In the genomic region with DNA sequence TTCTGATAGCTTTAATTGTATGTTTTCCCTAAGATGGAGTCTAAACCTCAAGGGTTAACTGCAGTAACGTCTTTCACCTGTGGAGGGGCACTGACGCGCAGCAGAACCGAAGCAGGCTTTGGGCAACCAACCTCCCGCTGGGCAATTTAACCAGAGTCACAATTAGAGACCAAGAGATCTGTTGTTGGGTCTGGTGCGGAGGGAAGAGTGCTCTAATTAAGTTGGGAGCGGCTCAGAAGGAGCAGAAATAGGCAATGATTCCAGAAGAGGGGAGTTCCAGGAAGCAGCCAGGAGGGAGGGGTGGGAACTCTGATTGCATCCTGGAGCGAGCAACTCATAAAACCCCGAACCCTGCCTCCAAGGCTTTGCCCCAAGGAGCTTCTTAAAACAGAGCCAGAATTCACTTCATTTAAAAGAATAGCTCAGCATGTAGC, we compare ENCODE assay signal across 1 cellular context.
TF ChIP-seq lines count a peak whose summit lies in the region.

No MANE protein-coding gene starts in this region.

TF ChIP-seq in H1, 55 proteins besides CTCF, POLR2A, EP300 and RAD21 (continued from another document):
- TF ChIP-seq, protein P1, sequence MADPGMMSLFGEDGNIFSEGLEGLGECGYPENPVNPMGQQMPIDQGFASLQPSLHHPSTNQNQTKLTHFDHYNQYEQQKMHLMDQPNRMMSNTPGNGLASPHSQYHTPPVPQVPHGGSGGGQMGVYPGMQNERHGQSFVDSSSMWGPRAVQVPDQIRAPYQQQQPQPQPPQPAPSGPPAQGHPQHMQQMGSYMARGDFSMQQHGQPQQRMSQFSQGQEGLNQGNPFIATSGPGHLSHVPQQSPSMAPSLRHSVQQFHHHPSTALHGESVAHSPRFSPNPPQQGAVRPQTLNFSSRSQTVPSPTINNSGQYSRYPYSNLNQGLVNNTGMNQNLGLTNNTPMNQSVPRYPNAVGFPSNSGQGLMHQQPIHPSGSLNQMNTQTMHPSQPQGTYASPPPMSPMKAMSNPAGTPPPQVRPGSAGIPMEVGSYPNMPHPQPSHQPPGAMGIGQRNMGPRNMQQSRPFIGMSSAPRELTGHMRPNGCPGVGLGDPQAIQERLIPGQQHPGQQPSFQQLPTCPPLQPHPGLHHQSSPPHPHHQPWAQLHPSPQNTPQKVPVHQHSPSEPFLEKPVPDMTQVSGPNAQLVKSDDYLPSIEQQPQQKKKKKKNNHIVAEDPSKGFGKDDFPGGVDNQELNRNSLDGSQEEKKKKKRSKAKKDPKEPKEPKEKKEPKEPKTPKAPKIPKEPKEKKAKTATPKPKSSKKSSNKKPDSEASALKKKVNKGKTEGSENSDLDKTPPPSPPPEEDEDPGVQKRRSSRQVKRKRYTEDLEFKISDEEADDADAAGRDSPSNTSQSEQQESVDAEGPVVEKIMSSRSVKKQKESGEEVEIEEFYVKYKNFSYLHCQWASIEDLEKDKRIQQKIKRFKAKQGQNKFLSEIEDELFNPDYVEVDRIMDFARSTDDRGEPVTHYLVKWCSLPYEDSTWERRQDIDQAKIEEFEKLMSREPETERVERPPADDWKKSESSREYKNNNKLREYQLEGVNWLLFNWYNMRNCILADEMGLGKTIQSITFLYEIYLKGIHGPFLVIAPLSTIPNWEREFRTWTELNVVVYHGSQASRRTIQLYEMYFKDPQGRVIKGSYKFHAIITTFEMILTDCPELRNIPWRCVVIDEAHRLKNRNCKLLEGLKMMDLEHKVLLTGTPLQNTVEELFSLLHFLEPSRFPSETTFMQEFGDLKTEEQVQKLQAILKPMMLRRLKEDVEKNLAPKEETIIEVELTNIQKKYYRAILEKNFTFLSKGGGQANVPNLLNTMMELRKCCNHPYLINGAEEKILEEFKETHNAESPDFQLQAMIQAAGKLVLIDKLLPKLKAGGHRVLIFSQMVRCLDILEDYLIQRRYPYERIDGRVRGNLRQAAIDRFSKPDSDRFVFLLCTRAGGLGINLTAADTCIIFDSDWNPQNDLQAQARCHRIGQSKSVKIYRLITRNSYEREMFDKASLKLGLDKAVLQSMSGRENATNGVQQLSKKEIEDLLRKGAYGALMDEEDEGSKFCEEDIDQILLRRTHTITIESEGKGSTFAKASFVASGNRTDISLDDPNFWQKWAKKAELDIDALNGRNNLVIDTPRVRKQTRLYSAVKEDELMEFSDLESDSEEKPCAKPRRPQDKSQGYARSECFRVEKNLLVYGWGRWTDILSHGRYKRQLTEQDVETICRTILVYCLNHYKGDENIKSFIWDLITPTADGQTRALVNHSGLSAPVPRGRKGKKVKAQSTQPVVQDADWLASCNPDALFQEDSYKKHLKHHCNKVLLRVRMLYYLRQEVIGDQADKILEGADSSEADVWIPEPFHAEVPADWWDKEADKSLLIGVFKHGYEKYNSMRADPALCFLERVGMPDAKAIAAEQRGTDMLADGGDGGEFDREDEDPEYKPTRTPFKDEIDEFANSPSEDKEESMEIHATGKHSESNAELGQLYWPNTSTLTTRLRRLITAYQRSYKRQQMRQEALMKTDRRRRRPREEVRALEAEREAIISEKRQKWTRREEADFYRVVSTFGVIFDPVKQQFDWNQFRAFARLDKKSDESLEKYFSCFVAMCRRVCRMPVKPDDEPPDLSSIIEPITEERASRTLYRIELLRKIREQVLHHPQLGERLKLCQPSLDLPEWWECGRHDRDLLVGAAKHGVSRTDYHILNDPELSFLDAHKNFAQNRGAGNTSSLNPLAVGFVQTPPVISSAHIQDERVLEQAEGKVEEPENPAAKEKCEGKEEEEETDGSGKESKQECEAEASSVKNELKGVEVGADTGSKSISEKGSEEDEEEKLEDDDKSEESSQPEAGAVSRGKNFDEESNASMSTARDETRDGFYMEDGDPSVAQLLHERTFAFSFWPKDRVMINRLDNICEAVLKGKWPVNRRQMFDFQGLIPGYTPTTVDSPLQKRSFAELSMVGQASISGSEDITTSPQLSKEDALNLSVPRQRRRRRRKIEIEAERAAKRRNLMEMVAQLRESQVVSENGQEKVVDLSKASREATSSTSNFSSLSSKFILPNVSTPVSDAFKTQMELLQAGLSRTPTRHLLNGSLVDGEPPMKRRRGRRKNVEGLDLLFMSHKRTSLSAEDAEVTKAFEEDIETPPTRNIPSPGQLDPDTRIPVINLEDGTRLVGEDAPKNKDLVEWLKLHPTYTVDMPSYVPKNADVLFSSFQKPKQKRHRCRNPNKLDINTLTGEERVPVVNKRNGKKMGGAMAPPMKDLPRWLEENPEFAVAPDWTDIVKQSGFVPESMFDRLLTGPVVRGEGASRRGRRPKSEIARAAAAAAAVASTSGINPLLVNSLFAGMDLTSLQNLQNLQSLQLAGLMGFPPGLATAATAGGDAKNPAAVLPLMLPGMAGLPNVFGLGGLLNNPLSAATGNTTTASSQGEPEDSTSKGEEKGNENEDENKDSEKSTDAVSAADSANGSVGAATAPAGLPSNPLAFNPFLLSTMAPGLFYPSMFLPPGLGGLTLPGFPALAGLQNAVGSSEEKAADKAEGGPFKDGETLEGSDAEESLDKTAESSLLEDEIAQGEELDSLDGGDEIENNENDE (IDR thresholded peaks at IDR 0.05; ENCODE audit: insufficient replicate concordance, low read length): no peak
- TF ChIP-seq TAF7 (optimal IDR thresholded peaks at IDR 0.05; ENCODE audit: borderline replicate concordance, low read depth, low read length) (no peak), CBX5 (IDR thresholded peaks at IDR 0.05; ENCODE audit: low read depth, low read length) (no peak), ZNF274 (IDR thresholded peaks at IDR 0.05; ENCODE audit: borderline replicate concordance, extremely low read depth, low read length) (no peak), SP1 (IDR thresholded peaks at IDR 0.05; ENCODE audit: low read depth, low read length) (peak; percentile 62; the same call in 1 of the 2 replicates), TCF12 (IDR thresholded peaks at IDR 0.05; ENCODE audit: low read depth, low read length) (peak; percentile 87; the same call in 1 of the 2 replicates), CTBP2 (IDR thresholded peaks at IDR 0.05; ENCODE audit: borderline replicate concordance, insufficient read depth, insufficient read length, low read length) (peak; percentile 50), POU5F1 (IDR thresholded peaks at IDR 0.05; ENCODE audit: low read depth, low read length) (no peak), BCL11A (IDR thresholded peaks at IDR 0.05; ENCODE audit: low read depth in 2 of 2, low read length in 2 of 2) (peak in 1 of 2 experiments; percentile 17), HDAC2 (IDR thresholded peaks at IDR 0.05; ENCODE audit: borderline replicate concordance in 1 of 2, low read depth in 2 of 2, low read length in 2 of 2) (no peak), SIRT6 (IDR thresholded peaks at IDR 0.05; ENCODE audit: low read length) (no peak), SRF (IDR thresholded peaks at IDR 0.05; ENCODE audit: low read depth, low read length) (no peak), SAP30 (IDR thresholded peaks at IDR 0.05; ENCODE audit: insufficient read depth, insufficient replicate concordance, low read length) (no peak), CHD1 (IDR thresholded peaks at IDR 0.05; ENCODE audit: low read depth, low read length) (no peak), NRF1 (IDR thresholded peaks at IDR 0.05; ENCODE audit: low read depth, low read length) (no peak), SUZ12 (IDR thresholded peaks at IDR 0.05; ENCODE audit: low read length) (no peak), MAFK (IDR thresholded peaks at IDR 0.05; ENCODE audit: low read depth, low read length) (no peak), KDM4A (IDR thresholded peaks at IDR 0.05; ENCODE audit: low read depth, low read length, severe bottlenecking) (peak; percentile 39), SIN3A (conservative IDR thresholded peaks at IDR 0.05 in 1 of 2, IDR thresholded peaks at IDR 0.05 in 1 of 2; ENCODE audit: low read depth in 1 of 2, low read length in 2 of 2) (0 out of 4 replicates have a peak, but pooled peaks of 1 of the 2 experiments have one; percentile 43), RFX5 (IDR thresholded peaks at IDR 0.05; ENCODE audit: borderline replicate concordance, low read depth, low read length) (no peak), FOSL1 (IDR thresholded peaks at IDR 0.05; ENCODE audit: insufficient read depth, low read depth, low read length) (no peak), POLR2AphosphoS5 (IDR thresholded peaks at IDR 0.05; ENCODE audit: low read depth, low read length) (peak; percentile 94), JUN (IDR thresholded peaks at IDR 0.05; ENCODE audit: low read depth, low read length) (no peak), JUND (IDR thresholded peaks at IDR 0.05; ENCODE audit: low read length) (peak; percentile 24; the same call in 1 of the 2 replicates), NANOG (IDR thresholded peaks at IDR 0.05; ENCODE audit: insufficient read depth, low read depth, low read length, poor library complexity, severe bottlenecking) (peak; percentile 94), TAF1 (IDR thresholded peaks at IDR 0.05; ENCODE audit: low read depth, low read length) (no peak), SIX5 (IDR thresholded peaks at IDR 0.05; ENCODE audit: low read depth, low read length) (no peak), ASH2L (IDR thresholded peaks at IDR 0.05; ENCODE audit: low read length) (peak; percentile 41), BRCA1 (IDR thresholded peaks at IDR 0.05; ENCODE audit: low read depth, low read length) (no peak), RBBP5 (IDR thresholded peaks at IDR 0.05; ENCODE audit: borderline replicate concordance, low read depth, low read length) (no peak), TEAD4 (IDR thresholded peaks at IDR 0.05; ENCODE audit: low read depth, low read length) (no peak), EGR1 (IDR thresholded peaks at IDR 0.05; ENCODE audit: borderline replicate concordance, low read depth, low read length) (peak; percentile 29; the same call in 1 of the 2 replicates), KDM1A (IDR thresholded peaks at IDR 0.05; ENCODE audit: borderline replicate concordance, low read length) (0 out of 2 replicates have a peak, but pooled peaks have one; percentile 26), YY1 (IDR thresholded peaks at IDR 0.05; ENCODE audit: low read depth, low read length) (peak; percentile 83), HDAC6 (IDR thresholded peaks at IDR 0.05; ENCODE audit: low read depth, low read length) (no peak), CREB1 (IDR thresholded peaks at IDR 0.05) (peak; percentile 63), CHD2 (IDR thresholded peaks at IDR 0.05; ENCODE audit: low read length) (no peak), GTF2F1 (IDR thresholded peaks at IDR 0.05; ENCODE audit: borderline replicate concordance, low read depth, low read length) (no peak), EZH2 (IDR thresholded peaks at IDR 0.05; ENCODE audit: low read depth, low read length, severe bottlenecking) (no peak), TBP (IDR thresholded peaks at IDR 0.05; ENCODE audit: low read depth, low read length) (no peak), SP2 (IDR thresholded peaks at IDR 0.05; ENCODE audit: low read length) (no peak), PHF8 (conservative IDR thresholded peaks at IDR 0.05; ENCODE audit: low read depth, low read length) (no peak), BACH1 (IDR thresholded peaks at IDR 0.05; ENCODE audit: low read length) (no peak), RNF2 (IDR thresholded peaks at IDR 0.05; ENCODE audit: borderline replicate concordance, low read depth, low read length, missing control alignments, poor library complexity, severe bottlenecking) (no peak), SP4 (IDR thresholded peaks at IDR 0.05; ENCODE audit: low read length) (no peak), CBX8 (IDR thresholded peaks at IDR 0.05; ENCODE audit: borderline replicate concordance, low read depth, low read length) (no peak), KDM5A (IDR thresholded peaks at IDR 0.05; ENCODE audit: low read length) (no peak), CEBPB (IDR thresholded peaks at IDR 0.05; ENCODE audit: low read depth, low read length) (peak; percentile 24; the same call in 1 of the 2 replicates)
- TF ChIP-seq, protein P2, sequence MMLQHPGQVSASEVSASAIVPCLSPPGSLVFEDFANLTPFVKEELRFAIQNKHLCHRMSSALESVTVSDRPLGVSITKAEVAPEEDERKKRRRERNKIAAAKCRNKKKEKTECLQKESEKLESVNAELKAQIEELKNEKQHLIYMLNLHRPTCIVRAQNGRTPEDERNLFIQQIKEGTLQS (IDR thresholded peaks at IDR 0.05; ENCODE audit: insufficient read depth, low read depth, low read length): no peak
- TF ChIP-seq, protein P3, sequence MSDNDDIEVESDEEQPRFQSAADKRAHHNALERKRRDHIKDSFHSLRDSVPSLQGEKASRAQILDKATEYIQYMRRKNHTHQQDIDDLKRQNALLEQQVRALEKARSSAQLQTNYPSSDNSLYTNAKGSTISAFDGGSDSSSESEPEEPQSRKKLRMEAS (IDR thresholded peaks at IDR 0.05): 0 out of 2 replicates have a peak, but pooled peaks have one; percentile 33
- TF ChIP-seq, protein P4, sequence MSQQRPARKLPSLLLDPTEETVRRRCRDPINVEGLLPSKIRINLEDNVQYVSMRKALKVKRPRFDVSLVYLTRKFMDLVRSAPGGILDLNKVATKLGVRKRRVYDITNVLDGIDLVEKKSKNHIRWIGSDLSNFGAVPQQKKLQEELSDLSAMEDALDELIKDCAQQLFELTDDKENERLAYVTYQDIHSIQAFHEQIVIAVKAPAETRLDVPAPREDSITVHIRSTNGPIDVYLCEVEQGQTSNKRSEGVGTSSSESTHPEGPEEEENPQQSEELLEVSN (IDR thresholded peaks at IDR 0.05): no peak
- TF ChIP-seq, protein P5, sequence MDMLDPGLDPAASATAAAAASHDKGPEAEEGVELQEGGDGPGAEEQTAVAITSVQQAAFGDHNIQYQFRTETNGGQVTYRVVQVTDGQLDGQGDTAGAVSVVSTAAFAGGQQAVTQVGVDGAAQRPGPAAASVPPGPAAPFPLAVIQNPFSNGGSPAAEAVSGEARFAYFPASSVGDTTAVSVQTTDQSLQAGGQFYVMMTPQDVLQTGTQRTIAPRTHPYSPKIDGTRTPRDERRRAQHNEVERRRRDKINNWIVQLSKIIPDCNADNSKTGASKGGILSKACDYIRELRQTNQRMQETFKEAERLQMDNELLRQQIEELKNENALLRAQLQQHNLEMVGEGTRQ (IDR thresholded peaks at IDR 0.05; ENCODE audit: low read length): no peak
- TF ChIP-seq, protein P6, sequence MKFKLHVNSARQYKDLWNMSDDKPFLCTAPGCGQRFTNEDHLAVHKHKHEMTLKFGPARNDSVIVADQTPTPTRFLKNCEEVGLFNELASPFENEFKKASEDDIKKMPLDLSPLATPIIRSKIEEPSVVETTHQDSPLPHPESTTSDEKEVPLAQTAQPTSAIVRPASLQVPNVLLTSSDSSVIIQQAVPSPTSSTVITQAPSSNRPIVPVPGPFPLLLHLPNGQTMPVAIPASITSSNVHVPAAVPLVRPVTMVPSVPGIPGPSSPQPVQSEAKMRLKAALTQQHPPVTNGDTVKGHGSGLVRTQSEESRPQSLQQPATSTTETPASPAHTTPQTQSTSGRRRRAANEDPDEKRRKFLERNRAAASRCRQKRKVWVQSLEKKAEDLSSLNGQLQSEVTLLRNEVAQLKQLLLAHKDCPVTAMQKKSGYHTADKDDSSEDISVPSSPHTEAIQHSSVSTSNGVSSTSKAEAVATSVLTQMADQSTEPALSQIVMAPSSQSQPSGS (IDR thresholded peaks at IDR 0.05; ENCODE audit: low read length): peak; percentile 57; the same call in 1 of the 2 replicates
